In genomic region chr5:79020861-79021561, GRCh38 we compare ENCODE assay signal across 8 cellular contexts. TPM values are rescaled to one million over a fixed set of nuclear protein-coding genes. Genes with fewer than 3 reads are reported as not detected.
A peak's percentile ranks its signal among the peaks of the same experiment; 100 is the strongest.
DNase-seq lines count a peak whose midpoint lies in the region; ATAC-seq and TF ChIP-seq lines count a peak whose summit lies in the region.

No MANE protein-coding gene starts in this region.

- H3K4me2 ChIP-seq in OCI-LY1 (ENCODE audit: low read length): no peak overlapping the region

- no peaks in the 10 kb centered on the region for H3K9me2 ChIP-seq in OCI-LY1 (ENCODE audit: low read depth, low read length)

- H3K9me3 Mint-ChIP-seq in activated T-helper 17 cell treated with anti-CD3 and anti-CD28 coated beads, Interleukin-2, amount 50 U/mL, for 72 hours: no peaks in the 10 kb centered on the region

- peaks cover 5% of the 10 kb centered on the region for H3K4me1 Mint-ChIP-seq in activated T-helper 17 cell treated with anti-CD3 and anti-CD28 coated beads, Interleukin-2, amount 50 U/mL, for 72 hours

- TF ChIP-seq POLR2A in vagina (IDR thresholded peaks at IDR 0.05): no peak

- H3K27ac ChIP-seq in HEK293 (ENCODE audit: extremely low read depth, low read depth, low read length) (no peak overlapping the region), OCI-LY1 (ENCODE audit: low read depth, low read length, poor library complexity, severe bottlenecking) (no peak overlapping the region), vagina (no peak overlapping the region)

- H3K27me3 Mint-ChIP-seq in activated T-helper 17 cell treated with anti-CD3 and anti-CD28 coated beads, Interleukin-2, amount 50 U/mL, for 72 hours: peaks cover 47% of the 10 kb centered on the region

- no peaks in the 10 kb centered on the region for H3K36me3 Mint-ChIP-seq in activated T-helper 17 cell treated with anti-CD3 and anti-CD28 coated beads, Interleukin-2, amount 50 U/mL, for 72 hours (ENCODE audit: low read depth)

- H3K79me2 ChIP-seq in OCI-LY1 (ENCODE audit: insufficient read depth, low read length): no peaks in the 10 kb centered on the region

- H3K4me1 ChIP-seq in HEK293 (ENCODE audit: control insufficient read depth, insufficient read depth, low read length) (peaks cover 5% of the 10 kb centered on the region), OCI-LY1 (ENCODE audit: insufficient read depth, low read length, severe bottlenecking) (no peaks in the 10 kb centered on the region), vagina (no peaks in the 10 kb centered on the region)

- H2AFZ ChIP-seq in OCI-LY1 (ENCODE audit: low read length): no peak overlapping the region

- CTCF ChIA-PET in HEK293 (lab: Yijun Ruan, JAX): interaction anchor here (0.5 to 9.6 kb wide), 49 partner anchors 9 to 1636 kb away, joined by 3 to 303 read pairs (median 4); partner anchors contain the start of gene ARSB

- TF ChIP-seq CTCF in HEK293 (tag by site-specific recombination; IDR thresholded peaks at IDR 0.05) (peak; percentile 79), OCI-LY1 (IDR thresholded peaks at IDR 0.05; ENCODE audit: low read length) (peak; percentile 87), vagina (IDR thresholded peaks at IDR 0.05) (peak; percentile 37 to 56 (median 44))

- intact Hi-C loops in vagina (cut with DNase I): loop anchor here (10.0 kb wide), 1 partner anchor 444 kb away; no protein-coding TSS in a partner anchor

- peak; percentile 44 for DNase-seq in Caki2 (ENCODE audit: low read depth)
- DNase-seq in germinal center (ENCODE audit: low spot score): peak; percentile 35
- DNase-seq in occipital lobe (lab: John Stamatoyannopoulos, UW): peak; percentile 48
- DNase-seq in vagina (ENCODE audit: extremely low spot score in 2 of 2): no peak

- in situ Hi-C loops in Caki2 (cut with HindIII; ENCODE audit: low pct_unique_long_range_greater_than_20kb, low sequenced_read_pairs): no loop called here

- H3K27me3 ChIP-seq in OCI-LY1 (ENCODE audit: insufficient read depth, low read length) (no peaks in the 10 kb centered on the region), vagina (no peaks in the 10 kb centered on the region)

- POLR2A ChIA-PET in HEK293 (lab: Yijun Ruan, JAX): interaction anchor here (1.1 kb wide), 1 partner anchor 36 kb away, joined by 3 read pairs; no protein-coding TSS in a partner anchor

- no peaks in the 10 kb centered on the region for H3K36me3 ChIP-seq in HEK293 (ENCODE audit: control insufficient read depth in 2 of 2, insufficient read depth in 1 of 2, low read length in 2 of 2)
- no peaks in the 10 kb centered on the region for H3K36me3 ChIP-seq in OCI-LY1 (ENCODE audit: insufficient read depth, low read length)
- H3K36me3 ChIP-seq in vagina: no peaks in the 10 kb centered on the region

- no peak for ATAC-seq in activated T-helper 17 cell treated with anti-CD3 and anti-CD28 coated beads, Interleukin-2, amount 50 U/mL, for 72 hours (replicated peaks)
- no peak for ATAC-seq in HG03095 (IDR thresholded peaks at IDR 0.05; ENCODE audit: unreplicated experiment)

- H3F3A ChIP-seq in OCI-LY1 (ENCODE audit: insufficient read depth, low read length): no peaks in the 10 kb centered on the region

- no peaks in the 10 kb centered on the region for H4K20me1 ChIP-seq in OCI-LY1 (ENCODE audit: insufficient read depth, low read length)

- H3K9me3 ChIP-seq in HEK293 (ENCODE audit: control insufficient read depth, insufficient read depth, low read depth, low read length): no peaks in the 10 kb centered on the region
- no peaks in the 10 kb centered on the region for H3K9me3 ChIP-seq in OCI-LY1 (ENCODE audit: low read length)
- no peaks in the 10 kb centered on the region for H3K9me3 ChIP-seq in vagina

- H3K27ac Mint-ChIP-seq in activated T-helper 17 cell treated with anti-CD3 and anti-CD28 coated beads, Interleukin-2, amount 50 U/mL, for 72 hours: no peak overlapping the region

- H3K4me3 ChIP-seq in HEK293 (ENCODE audit: low read depth, low read length): no peak overlapping the region
- H3K4me3 ChIP-seq in OCI-LY1 (ENCODE audit: low read depth, low read length, poor library complexity, severe bottlenecking): no peak overlapping the region
- H3K4me3 ChIP-seq in vagina: peak overlapping the region in 1 of 2 donors; percentile 11

- H3K4me3 Mint-ChIP-seq in activated T-helper 17 cell treated with anti-CD3 and anti-CD28 coated beads, Interleukin-2, amount 50 U/mL, for 72 hours: peak overlapping the region; percentile 12

- no peak overlapping the region for H3K9ac ChIP-seq in OCI-LY1 (ENCODE audit: low read length)

TF ChIP-seq in HEK293, 187 proteins besides CTCF, POLR2A, EP300 and RAD21 (continues in another document):
- no peak for TF ChIP-seq OSR2 (tag by site-specific recombination; IDR thresholded peaks at IDR 0.05)
- TF ChIP-seq ZNF664 (tag by site-specific recombination; IDR thresholded peaks at IDR 0.05): no peak
- no peak for TF ChIP-seq ZNF221 (tag by site-specific recombination; IDR thresholded peaks at IDR 0.05; ENCODE audit: borderline replicate concordance)
- peak; percentile 44; the same call in 1 of the 2 replicates for TF ChIP-seq ZNF561 (tag by site-specific recombination; IDR thresholded peaks at IDR 0.05; ENCODE audit: borderline replicate concordance)
- TF ChIP-seq ZNF645 (tag by site-specific recombination; IDR thresholded peaks at IDR 0.05): no peak
- TF ChIP-seq KLF16 (tag by site-specific recombination; IDR thresholded peaks at IDR 0.05): no peak
- TF ChIP-seq ZNF660 (tag by site-specific recombination; IDR thresholded peaks at IDR 0.05): peak; percentile 51; the same call in 1 of the 2 replicates
- TF ChIP-seq ZNF132 (tag by site-specific recombination; IDR thresholded peaks at IDR 0.05; ENCODE audit: borderline replicate concordance): no peak
- TF ChIP-seq ZNF580 (tag by site-specific recombination; IDR thresholded peaks at IDR 0.05): no peak
- TF ChIP-seq ZNF133 (tag by site-specific recombination; IDR thresholded peaks at IDR 0.05): no peak
- no peak for TF ChIP-seq ZFP3 (tag by site-specific recombination; IDR thresholded peaks at IDR 0.05; ENCODE audit: low read depth)
- TF ChIP-seq PRDM4 (tag by site-specific recombination; IDR thresholded peaks at IDR 0.05): no peak
- no peak for TF ChIP-seq ATF2 (tag by site-specific recombination; IDR thresholded peaks at IDR 0.05; ENCODE audit: low read depth)

RNA-seq across cellular contexts. Expression of gene ARSB, which starts 35.9 kb away (rescaled TPM):
- total RNA-seq in Caki2 (2014; rRNA removed; shearing (Covaris generic); ENCODE audit: low replicate concordance): 9.6 and 11.9 TPM in 2 replicates
- 10 to 100 TPM in 1 of 2 donors, 1 to 10 TPM in 1; 6.2 to 21.9 TPM for total RNA-seq in activated T-helper 17 cell treated with anti-CD3 and anti-CD28 coated beads, Interleukin-2, amount 50 U/mL, for 72 hours
- total RNA-seq in occipital lobe (24.6 TPM), vagina (12.3 TPM)

RNA-seq across cellular contexts. Expression of gene DMGDH, which starts 48.5 kb away (rescaled TPM):
- total RNA-seq in Caki2 (2014; rRNA removed; shearing (Covaris generic); ENCODE audit: low replicate concordance): 6.7 and 9.6 TPM in 2 replicates
- total RNA-seq in activated T-helper 17 cell treated with anti-CD3 and anti-CD28 coated beads, Interleukin-2, amount 50 U/mL, for 72 hours: 1 to 10 TPM in 1 of 2 donors, under 1 TPM in 1; 0.42 to 1.9 TPM
- total RNA-seq in occipital lobe (1.2 TPM), vagina (4.2 TPM)

RNA-seq across cellular contexts. Expression of gene BHMT2, which starts 48.6 kb away (rescaled TPM):
- 49.8 and 53.9 TPM in 2 replicates for total RNA-seq in Caki2 (2014; rRNA removed; shearing (Covaris generic); ENCODE audit: low replicate concordance)
- not detected for total RNA-seq in activated T-helper 17 cell treated with anti-CD3 and anti-CD28 coated beads, Interleukin-2, amount 50 U/mL, for 72 hours
- total RNA-seq in occipital lobe (0.62 TPM), vagina (4.2 TPM)

Comparison
In these comparisons a context has a peak if more than half of its experiments do, and no peak if none do; other contexts are left out.
1. DNase-seq: peak in Caki2 (single experiment), germinal center (single experiment) and occipital lobe (single experiment); none in vagina (0 of 2).
2. Peak in every context shown above with its lines, with median percentiles within 50 percentile points of each other: CTCF ChIP-seq.